In the genomic region with DNA sequence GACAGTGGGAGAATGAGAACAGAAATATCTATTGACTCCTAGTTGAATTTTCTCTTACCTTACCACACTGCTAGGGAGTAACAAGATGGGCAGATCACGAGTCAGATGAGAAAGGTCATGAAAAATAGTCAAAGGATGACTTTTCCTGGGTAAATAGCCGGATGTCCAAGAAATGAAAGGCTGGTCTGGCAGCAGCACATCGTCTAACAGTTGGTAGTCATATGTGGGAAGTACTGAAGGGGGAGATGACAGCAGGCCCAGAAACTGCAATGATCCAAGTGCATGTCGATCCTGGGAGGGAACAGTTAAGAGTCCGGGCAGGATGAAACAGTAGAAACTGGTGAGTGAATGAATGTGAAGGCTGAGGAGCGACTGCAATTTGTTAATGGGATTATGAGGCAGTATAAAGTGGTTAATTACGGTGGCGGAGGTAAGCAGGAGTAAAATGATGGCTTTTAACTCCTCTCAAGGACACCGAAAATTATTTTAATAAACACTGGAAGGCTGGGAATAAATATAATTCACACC, we compare ENCODE assay signal across 8 cellular contexts. TPM values are rescaled to one million over a fixed set of nuclear protein-coding genes. Genes with fewer than 3 reads are reported as not detected.
DNase-seq lines count a peak whose midpoint lies in the region; ATAC-seq and TF ChIP-seq lines count a peak whose summit lies in the region.

No MANE protein-coding gene starts in this region.

- H2AFZ ChIP-seq in PC-3 (ENCODE audit: low read length): peak overlapping the region; percentile 97

- peaks cover 34% of the 10 kb centered on the region for H3K4me1 ChIP-seq in PC-3 (ENCODE audit: insufficient read depth, low read length)

- ATAC-seq in PC-3 (peak; percentile 37), HG02840 (IDR thresholded peaks at IDR 0.05; ENCODE audit: low FRiP score, unreplicated experiment) (no peak), GM18873 (IDR thresholded peaks at IDR 0.05; ENCODE audit: low FRiP score, unreplicated experiment) (no peak)

- POLR2A ChIA-PET in PC-3 (lab: Charles Lee; ENCODE audit: unreplicated experiment): no interaction called here

- H3K27me3 Mint-ChIP-seq in chondrocyte (ENCODE audit: low read depth): no peaks in the 10 kb centered on the region

- intact Hi-C loops in PC-3 (cut with micrococcal nuclease): loop anchor here (5.0 kb wide), 3 partner anchors 38 to 102 kb away; no protein-coding TSS in a partner anchor

- H3K4me2 ChIP-seq in PC-3 (ENCODE audit: low read length): peak overlapping the region; percentile 99

- H3F3A ChIP-seq in PC-3 (ENCODE audit: low read length, unreplicated experiment): no peaks in the 10 kb centered on the region

- peak overlapping the region; percentile 96 for H3K27ac Mint-ChIP-seq in chondrocyte (ENCODE audit: unreplicated experiment)

- no peaks in the 10 kb centered on the region for H3K9me3 ChIP-seq in PC-3 (ENCODE audit: low read length)

- no peaks in the 10 kb centered on the region for H3K27me3 ChIP-seq in PC-3 (ENCODE audit: low read length)

- BruUV-seq in PC-3 (replicated peaks; lab: Mats Ljungman, UMichigan): TSS peak; percentile 44

- no peaks in the 10 kb centered on the region for H3K9me2 ChIP-seq in PC-3 (replicated peaks; ENCODE audit: low read length)

- peak overlapping the region; percentile 81 for H3K4me3 Mint-ChIP-seq in chondrocyte (ENCODE audit: unreplicated experiment)

- H3K79me2 ChIP-seq in PC-3 (ENCODE audit: low read length): peaks cover 32% of the 10 kb centered on the region

- no peaks in the 10 kb centered on the region for H3K36me3 ChIP-seq in PC-3 (ENCODE audit: low read depth, low read length)

- CTCF ChIA-PET in PC-3 (lab: Charles Lee): no interaction called here

- peak overlapping the region; percentile 89 for H3K9ac ChIP-seq in PC-3 (ENCODE audit: low read length)

- H3K27ac ChIP-seq in C4-2B (peak overlapping the region; percentile 92), PC-3 (ENCODE audit: low read length) (peak overlapping the region; percentile 79)

- no peak for TF ChIP-seq CTCF in C4-2B (conservative IDR thresholded peaks at IDR 0.05)
- TF ChIP-seq CTCF in PC-3 (conservative IDR thresholded peaks at IDR 0.05; ENCODE audit: low read depth, low read length): no peak
- peak; percentile 49 for TF ChIP-seq CTCF in chondrocyte (IDR thresholded peaks at IDR 0.05)

- DNase-seq in HK-2 (ENCODE audit: unreplicated experiment) (peak; percentile 57), PC-3 (peak; percentile 56), chondrocyte (ENCODE audit: low spot score) (no peak), left kidney (ENCODE audit: low read depth, low spot score) (peak; percentile 75), superior temporal gyrus (ENCODE audit: extremely low spot score) (peak; percentile 59)

- peak overlapping the region; percentile 69 for H3K4me3 ChIP-seq in PC-3 (ENCODE audit: low read length)

- H3K9me3 Mint-ChIP-seq in chondrocyte (ENCODE audit: low read depth): no peaks in the 10 kb centered on the region

- H3K4me1 Mint-ChIP-seq in chondrocyte (ENCODE audit: low read depth): peaks cover 48% of the 10 kb centered on the region

- H3K36me3 Mint-ChIP-seq in chondrocyte (ENCODE audit: low read depth): no peaks in the 10 kb centered on the region

- H4K20me1 ChIP-seq in PC-3 (ENCODE audit: low read length): 0 out of 2 replicates have a peak, but pooled peaks cover 4% of the 10 kb centered on the region

RNA-seq across cellular contexts. Expression of a gene that starts 1.2 kb away (rescaled TPM):
- 12.3 and 16.0 TPM in 2 replicates for total RNA-seq in PC-3 (2014; rRNA removed)
- total RNA-seq in chondrocyte: 79.3 to 102 TPM (median 83.6 TPM) in 3 replicates

RNA-seq across cellular contexts. Expression of a gene that starts 40.3 kb away (rescaled TPM):
- total RNA-seq in PC-3 (2014; rRNA removed): 17.4 and 19.3 TPM in 2 replicates
- total RNA-seq in chondrocyte: 9.6 to 13.0 TPM (median 9.9 TPM) in 3 replicates
